Comparison of ENCODE assay signal across 1 cellular context in the genomic region with DNA sequence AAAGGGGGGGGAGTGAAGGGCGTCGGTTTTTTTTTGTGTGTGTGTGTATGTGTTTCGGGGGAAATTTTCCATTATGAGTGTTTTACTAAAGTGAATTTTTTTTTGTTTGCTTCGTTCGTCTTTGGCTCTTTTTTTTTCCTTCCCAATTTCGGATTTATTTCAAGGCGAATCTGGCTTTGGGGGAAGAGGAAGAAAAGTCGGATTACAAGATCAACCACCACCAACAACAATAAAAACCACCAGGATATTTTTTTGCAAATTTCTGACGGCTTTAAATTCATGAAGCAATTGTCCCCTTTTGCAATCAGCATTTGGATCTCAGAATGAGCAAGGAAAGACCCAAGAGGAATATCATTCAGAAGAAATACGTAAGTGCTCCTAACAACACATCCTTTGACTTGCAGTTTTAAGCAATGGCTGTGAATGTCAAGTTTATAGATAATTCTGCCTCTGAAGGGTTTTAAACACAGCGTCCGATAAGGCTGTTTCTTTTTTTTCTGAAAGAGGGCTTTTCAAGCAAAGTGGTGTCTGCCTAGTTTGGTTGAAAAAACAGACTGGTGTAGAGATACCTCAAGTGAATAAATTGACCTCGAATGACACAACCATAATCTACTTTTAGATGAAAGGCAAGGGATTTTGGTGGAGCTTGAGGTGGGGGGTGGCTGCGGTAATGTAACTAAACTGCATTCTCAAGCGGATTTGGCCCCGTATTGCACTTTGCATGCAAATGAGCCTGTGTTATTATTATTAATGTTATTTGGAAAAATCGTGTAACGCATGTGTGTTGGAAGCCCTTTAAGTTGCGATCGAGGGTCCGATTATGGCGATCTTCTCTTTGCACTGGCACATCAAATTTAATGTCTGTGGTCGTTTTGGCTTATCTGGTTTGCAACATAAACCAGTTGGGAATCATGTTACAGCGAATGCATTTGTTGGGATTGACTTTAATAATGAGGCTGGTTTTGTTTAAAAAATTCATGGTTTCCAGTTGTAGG.
TF ChIP-seq lines count a peak whose summit lies in the region.

No MANE protein-coding gene starts in this region.

TF ChIP-seq in GM12878, 131 proteins besides CTCF, POLR2A, EP300 and RAD21 (continued from another document and continues in another):
- TF ChIP-seq CBX5 (IDR thresholded peaks at IDR 0.05; ENCODE audit: low read depth) (no peak), SRF (IDR thresholded peaks at IDR 0.05; ENCODE audit: low read depth in 2 of 2, low read length in 2 of 2) (no peak), ZNF24 (IDR thresholded peaks at IDR 0.05) (no peak), RB1 (IDR thresholded peaks at IDR 0.05; ENCODE audit: borderline replicate concordance) (no peak), KLF5 (IDR thresholded peaks at IDR 0.05; ENCODE audit: partially characterized antibody) (no peak), TCF12 (IDR thresholded peaks at IDR 0.05; ENCODE audit: low read depth, low read length) (no peak), CBX3 (IDR thresholded peaks at IDR 0.05; ENCODE audit: borderline replicate concordance, low read depth) (no peak), EZH2 (IDR thresholded peaks at IDR 0.05; ENCODE audit: borderline replicate concordance, control insufficient read depth, low read depth, low read length) (no peak), HDAC2 (IDR thresholded peaks at IDR 0.05) (no peak), DPF2 (IDR thresholded peaks at IDR 0.05) (no peak), STAT3 (IDR thresholded peaks at IDR 0.05; ENCODE audit: low read depth, low read length) (no peak), ZZZ3 (IDR thresholded peaks at IDR 0.05; ENCODE audit: control insufficient read depth, insufficient read length, low read depth) (no peak), CHD2 (IDR thresholded peaks at IDR 0.05; ENCODE audit: borderline replicate concordance, low read depth, low read length) (no peak), ZNF274 (IDR thresholded peaks at IDR 0.05; ENCODE audit: insufficient read depth, insufficient read length) (no peak), RELA (IDR thresholded peaks at IDR 0.05; ENCODE audit: borderline replicate concordance, partially characterized antibody) (no peak), KAT2A (conservative IDR thresholded peaks at IDR 0.05; ENCODE audit: control insufficient read depth, low read depth, low read length) (no peak), SKIL (IDR thresholded peaks at IDR 0.05; ENCODE audit: low read depth, poor library complexity, severe bottlenecking) (peak; percentile 7), FOXM1 (IDR thresholded peaks at IDR 0.05; ENCODE audit: low read depth, low read length) (no peak), EED (IDR thresholded peaks at IDR 0.05; ENCODE audit: low read depth) (no peak), PAX5 (IDR thresholded peaks at IDR 0.05; ENCODE audit: borderline replicate concordance, low read depth, low read length) (no peak), MTA2 (IDR thresholded peaks at IDR 0.05; ENCODE audit: low read depth) (no peak), NR2C1 (IDR thresholded peaks at IDR 0.05) (no peak), CREB1 (IDR thresholded peaks at IDR 0.05; ENCODE audit: low read depth) (no peak), ZBTB40 (IDR thresholded peaks at IDR 0.05; ENCODE audit: borderline replicate concordance) (no peak), POLR2AphosphoS2 (IDR thresholded peaks at IDR 0.05; ENCODE audit: low read depth, low read length) (no peak), YY1 (IDR thresholded peaks at IDR 0.05; ENCODE audit: low read depth, low read length) (no peak), ZBTB33 (IDR thresholded peaks at IDR 0.05) (no peak), IKZF1 (conservative IDR thresholded peaks at IDR 0.05) (no peak), MLLT1 (IDR thresholded peaks at IDR 0.05) (0 out of 2 replicates have a peak, but pooled peaks have one; percentile 89), ZSCAN29 (IDR thresholded peaks at IDR 0.05) (0 out of 2 replicates have a peak, but pooled peaks have one; percentile 58), ZNF622 (IDR thresholded peaks at IDR 0.05) (no peak), MAX (IDR thresholded peaks at IDR 0.05; ENCODE audit: low read depth, low read length) (no peak), RAD51 (IDR thresholded peaks at IDR 0.05) (no peak), HDGF (IDR thresholded peaks at IDR 0.05) (no peak), RUNX3 (IDR thresholded peaks at IDR 0.05; ENCODE audit: low read length) (peak; percentile 56)
- TF ChIP-seq, protein P1, sequence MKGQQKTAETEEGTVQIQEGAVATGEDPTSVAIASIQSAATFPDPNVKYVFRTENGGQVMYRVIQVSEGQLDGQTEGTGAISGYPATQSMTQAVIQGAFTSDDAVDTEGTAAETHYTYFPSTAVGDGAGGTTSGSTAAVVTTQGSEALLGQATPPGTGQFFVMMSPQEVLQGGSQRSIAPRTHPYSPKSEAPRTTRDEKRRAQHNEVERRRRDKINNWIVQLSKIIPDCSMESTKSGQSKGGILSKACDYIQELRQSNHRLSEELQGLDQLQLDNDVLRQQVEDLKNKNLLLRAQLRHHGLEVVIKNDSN (IDR thresholded peaks at IDR 0.05; ENCODE audit: borderline replicate concordance, extremely low read length, insufficient read depth, low read depth, low read length), result no peak
- TF ChIP-seq, protein P2, sequence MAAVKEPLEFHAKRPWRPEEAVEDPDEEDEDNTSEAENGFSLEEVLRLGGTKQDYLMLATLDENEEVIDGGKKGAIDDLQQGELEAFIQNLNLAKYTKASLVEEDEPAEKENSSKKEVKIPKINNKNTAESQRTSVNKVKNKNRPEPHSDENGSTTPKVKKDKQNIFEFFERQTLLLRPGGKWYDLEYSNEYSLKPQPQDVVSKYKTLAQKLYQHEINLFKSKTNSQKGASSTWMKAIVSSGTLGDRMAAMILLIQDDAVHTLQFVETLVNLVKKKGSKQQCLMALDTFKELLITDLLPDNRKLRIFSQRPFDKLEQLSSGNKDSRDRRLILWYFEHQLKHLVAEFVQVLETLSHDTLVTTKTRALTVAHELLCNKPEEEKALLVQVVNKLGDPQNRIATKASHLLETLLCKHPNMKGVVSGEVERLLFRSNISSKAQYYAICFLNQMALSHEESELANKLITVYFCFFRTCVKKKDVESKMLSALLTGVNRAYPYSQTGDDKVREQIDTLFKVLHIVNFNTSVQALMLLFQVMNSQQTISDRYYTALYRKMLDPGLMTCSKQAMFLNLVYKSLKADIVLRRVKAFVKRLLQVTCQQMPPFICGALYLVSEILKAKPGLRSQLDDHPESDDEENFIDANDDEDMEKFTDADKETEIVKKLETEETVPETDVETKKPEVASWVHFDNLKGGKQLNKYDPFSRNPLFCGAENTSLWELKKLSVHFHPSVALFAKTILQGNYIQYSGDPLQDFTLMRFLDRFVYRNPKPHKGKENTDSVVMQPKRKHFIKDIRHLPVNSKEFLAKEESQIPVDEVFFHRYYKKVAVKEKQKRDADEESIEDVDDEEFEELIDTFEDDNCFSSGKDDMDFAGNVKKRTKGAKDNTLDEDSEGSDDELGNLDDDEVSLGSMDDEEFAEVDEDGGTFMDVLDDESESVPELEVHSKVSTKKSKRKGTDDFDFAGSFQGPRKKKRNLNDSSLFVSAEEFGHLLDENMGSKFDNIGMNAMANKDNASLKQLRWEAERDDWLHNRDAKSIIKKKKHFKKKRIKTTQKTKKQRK (IDR thresholded peaks at IDR 0.05; ENCODE audit: low read depth, low read length), result no peak
- TF ChIP-seq, protein P3, sequence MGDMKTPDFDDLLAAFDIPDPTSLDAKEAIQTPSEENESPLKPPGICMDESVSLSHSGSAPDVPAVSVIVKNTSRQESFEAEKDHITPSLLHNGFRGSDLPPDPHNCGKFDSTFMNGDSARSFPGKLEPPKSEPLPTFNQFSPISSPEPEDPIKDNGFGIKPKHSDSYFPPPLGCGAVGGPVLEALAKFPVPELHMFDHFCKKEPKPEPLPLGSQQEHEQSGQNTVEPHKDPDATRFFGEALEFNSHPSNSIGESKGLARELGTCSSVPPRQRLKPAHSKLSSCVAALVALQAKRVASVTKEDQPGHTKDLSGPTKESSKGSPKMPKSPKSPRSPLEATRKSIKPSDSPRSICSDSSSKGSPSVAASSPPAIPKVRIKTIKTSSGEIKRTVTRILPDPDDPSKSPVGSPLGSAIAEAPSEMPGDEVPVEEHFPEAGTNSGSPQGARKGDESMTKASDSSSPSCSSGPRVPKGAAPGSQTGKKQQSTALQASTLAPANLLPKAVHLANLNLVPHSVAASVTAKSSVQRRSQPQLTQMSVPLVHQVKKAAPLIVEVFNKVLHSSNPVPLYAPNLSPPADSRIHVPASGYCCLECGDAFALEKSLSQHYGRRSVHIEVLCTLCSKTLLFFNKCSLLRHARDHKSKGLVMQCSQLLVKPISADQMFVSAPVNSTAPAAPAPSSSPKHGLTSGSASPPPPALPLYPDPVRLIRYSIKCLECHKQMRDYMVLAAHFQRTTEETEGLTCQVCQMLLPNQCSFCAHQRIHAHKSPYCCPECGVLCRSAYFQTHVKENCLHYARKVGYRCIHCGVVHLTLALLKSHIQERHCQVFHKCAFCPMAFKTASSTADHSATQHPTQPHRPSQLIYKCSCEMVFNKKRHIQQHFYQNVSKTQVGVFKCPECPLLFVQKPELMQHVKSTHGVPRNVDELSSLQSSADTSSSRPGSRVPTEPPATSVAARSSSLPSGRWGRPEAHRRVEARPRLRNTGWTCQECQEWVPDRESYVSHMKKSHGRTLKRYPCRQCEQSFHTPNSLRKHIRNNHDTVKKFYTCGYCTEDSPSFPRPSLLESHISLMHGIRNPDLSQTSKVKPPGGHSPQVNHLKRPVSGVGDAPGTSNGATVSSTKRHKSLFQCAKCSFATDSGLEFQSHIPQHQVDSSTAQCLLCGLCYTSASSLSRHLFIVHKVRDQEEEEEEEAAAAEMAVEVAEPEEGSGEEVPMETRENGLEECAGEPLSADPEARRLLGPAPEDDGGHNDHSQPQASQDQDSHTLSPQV (IDR thresholded peaks at IDR 0.05), result no peak
